Comparison of ENCODE assay signal across 8 cellular contexts in genomic region chr4:76197971-76198410, GRCh38. TPM values are rescaled to one million over a fixed set of nuclear protein-coding genes. Genes with fewer than 3 reads are reported as not detected.
A peak's percentile ranks its signal among the peaks of the same experiment; 100 is the strongest.
DNase-seq lines count a peak whose midpoint lies in the region; ATAC-seq and TF ChIP-seq lines count a peak whose summit lies in the region.

No MANE protein-coding gene starts in this region.

- dilution Hi-C loops in mammary epithelial cell (cut with HindIII; ENCODE audit: low sequenced_read_pairs), result no loop called here

- WGBS in mammary epithelial cell (ENCODE audit: low coverage, missing lambda C conversion rate), result 7% methylated on average over 5 of the region's 5 CpGs
- WGBS in lung, 2 donors, result 11 to 16% methylated on average over 5 of the region's 5 CpGs

- no TSS peak for BruUV-seq in mammary epithelial cell (replicated peaks; lab: Mats Ljungman, UMichigan)

- H3K4me1 ChIP-seq in mammary epithelial cell (ENCODE audit: insufficient read depth, low read length) (peaks cover 67% of the 10 kb centered on the region), lung (ENCODE audit: control insufficient read depth in 2 of 2, insufficient read depth in 2 of 2, low read length in 2 of 2) (peaks cover 36 to 61% of the 10 kb centered on the region in 2 donors), thoracic aorta (ENCODE audit: control insufficient read depth in 1 of 2, low read depth in 2 of 2) (peaks cover 54 to 82% of the 10 kb centered on the region in 2 donors)

- H3K79me2 ChIP-seq in mammary epithelial cell (ENCODE audit: insufficient read depth, low read length), result peaks cover 62% of the 10 kb centered on the region

- H3K27ac ChIP-seq in mammary epithelial cell (ENCODE audit: insufficient read depth, low read depth, low read length) (peak overlapping the region; percentile 70), lung (ENCODE audit: low read depth in 1 of 2, low read length in 1 of 2) (peak overlapping the region; percentile 82 to 91), thoracic aorta (peak overlapping the region; percentile 36 to 52)

- H3K27me3 ChIP-seq in mammary epithelial cell (ENCODE audit: insufficient read depth, low read length), result no peaks in the 10 kb centered on the region
- no peaks in the 10 kb centered on the region for H3K27me3 ChIP-seq in lung (ENCODE audit: control insufficient read depth, insufficient read depth)
- H3K27me3 ChIP-seq in thoracic aorta (replicated peaks; ENCODE audit: insufficient read depth), result no peaks in the 10 kb centered on the region

- peak overlapping the region; percentile 1 for H2AFZ ChIP-seq in mammary epithelial cell (ENCODE audit: low read depth, low read length)

- no peak for TF ChIP-seq CTCF in mammary epithelial cell (conservative IDR thresholded peaks at IDR 0.05 in 1 of 2, IDR thresholded peaks at IDR 0.05 in 1 of 2; ENCODE audit: extremely low read depth in 1 of 2, insufficient read depth in 1 of 2, low read depth in 1 of 2, low read length in 2 of 2)
- TF ChIP-seq CTCF in lung (IDR thresholded peaks at IDR 0.05; ENCODE audit: control extremely low read depth, extremely low read depth), result no peak
- no peak for TF ChIP-seq CTCF in thoracic aorta (IDR thresholded peaks at IDR 0.05)

- H4K20me1 ChIP-seq in mammary epithelial cell (ENCODE audit: insufficient read depth, low read length), result no peaks in the 10 kb centered on the region

- H3K4me3 ChIP-seq in mammary epithelial cell (replicated peaks in 1 of 3; ENCODE audit: insufficient read depth in 1 of 3, low read depth in 2 of 3, low read length in 3 of 3), result no peak overlapping the region
- H3K4me3 ChIP-seq in lung, result no peak overlapping the region
- H3K4me3 ChIP-seq in thoracic aorta, result no peak overlapping the region

- ATAC-seq in HG03103 (IDR thresholded peaks at IDR 0.05; ENCODE audit: low read depth, unreplicated experiment) (peak; percentile 0), lung (ENCODE audit: insufficient read depth, low FRiP score) (no peak), thoracic aorta (ENCODE audit: insufficient number of reproducible peaks, low FRiP score, low read depth) (no peak)

- CTCF ChIA-PET in mammary epithelial cell (lab: Charles Lee; ENCODE audit: low non-redundant PET), result interaction anchor here (0.6 kb wide), 1 partner anchor 306 kb away, joined by 4 read pairs; no protein-coding TSS in a partner anchor

- DNase-seq in GM03348 (ENCODE audit: low spot score) (peak; percentile 62), NCI-H748 treated with DMSO at 0.1 percent for 48 hours (lab: John Stamatoyannopoulos, UW) (peak; percentile 78), mammary epithelial cell (peak; percentile 75), lung (ENCODE audit: low spot score) (no peak), thoracic aorta (ENCODE audit: low spot score) (no peak), SW 1271 (lab: John Stamatoyannopoulos, UW) (no peak), SKM-1 (lab: John Stamatoyannopoulos, UW; ENCODE audit: unreplicated experiment) (no peak)

- intact Hi-C loops in mammary epithelial cell (cut with micrococcal nuclease), result no loop called here

- H3K9ac ChIP-seq in mammary epithelial cell (ENCODE audit: insufficient read depth, low read length), result peak overlapping the region; percentile 53

- H3K36me3 ChIP-seq in mammary epithelial cell (ENCODE audit: insufficient read depth, low read length), result peaks cover 2% of the 10 kb centered on the region
- peaks cover 0 to 4% of the 10 kb centered on the region in 2 donors for H3K36me3 ChIP-seq in lung (ENCODE audit: control insufficient read depth in 2 of 2, insufficient read depth in 2 of 2, low read length in 2 of 2)
- peaks cover 5% of the 10 kb centered on the region for H3K36me3 ChIP-seq in thoracic aorta

- in situ Hi-C loops in mammary epithelial cell (cut with MboI; ENCODE audit: low sequenced_read_pairs in 2 of 2), result loop anchor here in 1 of 2 donors (25.0 kb wide), 1 partner anchor 114 kb away; the partner anchor contains the start of gene STBD1

- no peaks in the 10 kb centered on the region for H3K9me3 ChIP-seq in mammary epithelial cell (replicated peaks; ENCODE audit: insufficient read depth, low read length)
- peaks cover 0 to under 1% of the 10 kb centered on the region in 2 donors for H3K9me3 ChIP-seq in lung (ENCODE audit: control insufficient read depth in 2 of 2, insufficient read depth in 1 of 2, low read length in 1 of 2)
- H3K9me3 ChIP-seq in thoracic aorta, result no peaks in the 10 kb centered on the region

- H3K4me2 ChIP-seq in mammary epithelial cell (ENCODE audit: insufficient read depth, low read depth, low read length), result peak overlapping the region; percentile 57

RNA-seq across cellular contexts. Expression of gene SCARB2, which starts 15.6 kb away (rescaled TPM):
- total RNA-seq in mammary epithelial cell, result 100 to 1,000 TPM in 1 of 2 donors, 10 to 100 TPM in 1; 75.6 to 103 TPM
- 41.9 TPM for polyA plus RNA-seq in mammary epithelial cell
- 131 TPM for polyA minus RNA-seq in mammary epithelial cell
- total RNA-seq in lung, result 100 to 1,000 TPM; 195 to 360 TPM
- 100 to 1,000 TPM; 104 to 105 TPM for polyA plus RNA-seq in lung
- 100 to 1,000 TPM; 133 to 165 TPM for total RNA-seq in thoracic aorta

RNA-seq across cellular contexts. Expression of gene NUP54, which starts 49.8 kb away (rescaled TPM):
- 10 to 100 TPM; 45.3 to 48.6 TPM for total RNA-seq in mammary epithelial cell
- polyA plus RNA-seq in mammary epithelial cell, result 29.6 TPM
- 47.1 TPM for polyA minus RNA-seq in mammary epithelial cell
- 10 to 100 TPM; 26.5 to 57.6 TPM for total RNA-seq in lung
- polyA plus RNA-seq in lung, result 10 to 100 TPM; 19.8 to 30.2 TPM
- total RNA-seq in thoracic aorta, result 10 to 100 TPM; 17.9 to 44.8 TPM

RNA-seq across cellular contexts. Expression of gene FAM47E, which starts 53.5 kb away (rescaled TPM):
- total RNA-seq in mammary epithelial cell (1 to 10 TPM in 1 of 2 donors, under 1 TPM in 1; 0.80 to 1.5 TPM), lung (10 to 100 TPM in 1 of 2 donors, 1 to 10 TPM in 1; 6.3 to 10.7 TPM), thoracic aorta (under 1 TPM; 0.42 to 0.54 TPM)
- polyA plus RNA-seq in mammary epithelial cell (0.23 TPM), lung (1 to 10 TPM; 4.4 to 7.6 TPM)
- not detected for polyA minus RNA-seq in mammary epithelial cell

Comparison
In these comparisons a context has a peak if more than half of its experiments do, and no peak if none do; other contexts are left out.
1. DNase-seq: peak in GM03348 (single experiment), NCI-H748 treated with DMSO at 0.1 percent for 48 hours (single experiment) and mammary epithelial cell (single experiment); none in lung (single experiment), thoracic aorta (single experiment), SW 1271 (0 of 2) and SKM-1 (single experiment).
2. Peak in every context shown above with its lines, with median percentiles within 50 percentile points of each other: H3K27ac ChIP-seq.